10 cellular contexts compared by ENCODE assay signal in genomic region chr11:74681686-74682651, GRCh38. TPM values are rescaled to one million over a fixed set of nuclear protein-coding genes. Genes with fewer than 3 reads are reported as not detected.
DNase-seq lines count a peak whose midpoint lies in the region; TF ChIP-seq lines count a peak whose summit lies in the region.
"Had no signal": no experiment of that assay in that cellular context is flagged by ENCODE, and none has a peak within 500 bp of the region (broad histone marks: within the 10 kb centered on the region; RNA-seq: fewer than 3 reads in every experiment).

No MANE protein-coding gene starts in this region.

- H3K14ac ChIP-seq in H9 (ENCODE audit: insufficient read depth, low read length) = no peak overlapping the region

- TF ChIP-seq CTCF in 22Rv1 (IDR thresholded peaks at IDR 0.05) = no peak
- no peak for TF ChIP-seq CTCF in H9 (conservative IDR thresholded peaks at IDR 0.05)

- peaks cover 11% of the 10 kb centered on the region for H3K27me3 Mint-ChIP-seq in H9 (ENCODE audit: low read depth)

- H2BK20ac ChIP-seq in H9 (ENCODE audit: low read depth, low read length, poor library complexity, severe bottlenecking) = no peak overlapping the region

- H2BK12ac ChIP-seq in H9 (ENCODE audit: insufficient read length, low read depth, low read length) = no peak overlapping the region

- no peak overlapping the region for H3T11ph ChIP-seq in H9 (ENCODE audit: low read length)

- H3K9ac ChIP-seq in H9 (ENCODE audit: extremely low read depth, insufficient read length, low read length) = no peak overlapping the region

- no peaks in the 10 kb centered on the region for H3K79me2 ChIP-seq in H9 (ENCODE audit: insufficient read depth, low read length)

- no peak overlapping the region for H2AFZ ChIP-seq in H9 (ENCODE audit: low read length)

- H3K79me1 ChIP-seq in H9 (ENCODE audit: insufficient read depth, low read depth, low read length, poor library complexity, severe bottlenecking) = no peaks in the 10 kb centered on the region

- no peaks in the 10 kb centered on the region; a peak in 1 of 5 replicates for H3K9me3 Mint-ChIP-seq in H9

- peaks cover 7 to 13% of the 10 kb centered on the region in 2 experiments for H3K4me1 Mint-ChIP-seq in H9

- no peak overlapping the region for H2BK120ac ChIP-seq in H9 (ENCODE audit: low read depth, low read length, poor library complexity, severe bottlenecking)

- no peak overlapping the region for H3K4ac ChIP-seq in H9 (ENCODE audit: low read depth, low read length)

- no peak overlapping the region for H4K91ac ChIP-seq in H9 (ENCODE audit: insufficient read length, low read depth, low read length)

- H2BK15ac ChIP-seq in H9 (ENCODE audit: low read depth, low read length) = no peak overlapping the region

- no peak overlapping the region for H3K18ac ChIP-seq in H9 (ENCODE audit: insufficient read length, low read depth, low read length)

- H3K27ac Mint-ChIP-seq in H9 = peak overlapping the region in 1 of 3 experiments; percentile 34; a peak in 2 of 7 replicates

- no peaks in the 10 kb centered on the region; a peak in 1 of 7 replicates for H3K36me3 Mint-ChIP-seq in H9 (ENCODE audit: insufficient read depth in 1 of 3, low read depth in 3 of 3)

- H4K20me1 ChIP-seq in H9 (ENCODE audit: control insufficient read depth, insufficient read depth, insufficient read length) = no peaks in the 10 kb centered on the region

- peak overlapping the region; percentile 33 for H3K27ac ChIP-seq in 22Rv1
- no peak overlapping the region for H3K27ac ChIP-seq in H9 (ENCODE audit: insufficient read length, low read depth, low read length)

- H2BK5ac ChIP-seq in H9 (ENCODE audit: insufficient read length, low read length) = no peak overlapping the region

- H3K27me3 ChIP-seq in H9 (ENCODE audit: insufficient read depth, low read length) = no peaks in the 10 kb centered on the region

- no peak overlapping the region for H4K5ac ChIP-seq in H9 (ENCODE audit: insufficient read length, low read depth, low read length)

- no peak overlapping the region for H3K23ac ChIP-seq in H9 (ENCODE audit: insufficient read length, low read depth, low read length)

- H3K23me2 ChIP-seq in H9 (ENCODE audit: insufficient read length, low read depth, low read length, poor library complexity, severe bottlenecking) = no peaks in the 10 kb centered on the region

- H4K8ac ChIP-seq in H9 (replicated peaks; ENCODE audit: insufficient read length, low read depth, low read length) = no peak overlapping the region

- DNase-seq in H9 = peak; percentile 14
- DNase-seq in cerebellar nuclear complex (lab: John Stamatoyannopoulos, UW) = peak; percentile 67 to 82
- peak; percentile 11 for DNase-seq in midbrain (lab: John Stamatoyannopoulos, UW)
- no peak for DNase-seq in T1000 (lab: John Stamatoyannopoulos, UW)
- DNase-seq in SIG-M5 treated with dmso at 0.1 percent for 504 hours (lab: John Stamatoyannopoulos, UW; ENCODE audit: unreplicated experiment) = no peak
- DNase-seq in iPS-NIHi7 (ENCODE audit: extremely low spot score) = no peak
- DNase-seq in GM03348 (ENCODE audit: low spot score) = no peak
- DNase-seq: NK-92 treated with Interleukin-12 subunit alpha and Interleukin-12 subunit beta, amount 100 ng/mL, for 24 hours had no signal

- H3K4me1 ChIP-seq in H9 (ENCODE audit: insufficient read depth, low read length) = no peaks in the 10 kb centered on the region

- H3K4me3 Mint-ChIP-seq in H9 = no peak overlapping the region

- no peak overlapping the region for H2AK5ac ChIP-seq in H9 (ENCODE audit: insufficient read length, low read length)

- H3K4me2 ChIP-seq in H9 (ENCODE audit: insufficient read depth, insufficient read length, low read length) = no peak overlapping the region

- no CpG with 5 or more reads among the region's 12 CpGs for WGBS in H9 (ENCODE audit: extremely low coverage, insufficient read length, low lambda C conversion rate)

- no peaks in the 10 kb centered on the region for H3K9me3 ChIP-seq in H9 (ENCODE audit: control insufficient read depth, low read depth, low read length)

- no peak overlapping the region for H3K56ac ChIP-seq in H9 (ENCODE audit: insufficient read length, low read depth, low read length)

RNA-seq across cellular contexts. Expression of gene CHRDL2, which starts 49.3 kb away (rescaled TPM):
- 0.33 and 0.39 TPM in 2 replicates for total RNA-seq in H9 (2021)
- total RNA-seq: myocyte had no signal

Comparison
In these comparisons a context has a peak if more than half of its experiments do, and no peak if none do; other contexts are left out.
1. DNase-seq: peak in H9 (single experiment), cerebellar nuclear complex (2 of 2) and midbrain (single experiment); none in T1000 (single experiment), SIG-M5 treated with dmso at 0.1 percent for 504 hours (single experiment), iPS-NIHi7 (single experiment) and GM03348 (single experiment).